ENCODE assay signal across 18 cellular contexts in the genomic region with DNA sequence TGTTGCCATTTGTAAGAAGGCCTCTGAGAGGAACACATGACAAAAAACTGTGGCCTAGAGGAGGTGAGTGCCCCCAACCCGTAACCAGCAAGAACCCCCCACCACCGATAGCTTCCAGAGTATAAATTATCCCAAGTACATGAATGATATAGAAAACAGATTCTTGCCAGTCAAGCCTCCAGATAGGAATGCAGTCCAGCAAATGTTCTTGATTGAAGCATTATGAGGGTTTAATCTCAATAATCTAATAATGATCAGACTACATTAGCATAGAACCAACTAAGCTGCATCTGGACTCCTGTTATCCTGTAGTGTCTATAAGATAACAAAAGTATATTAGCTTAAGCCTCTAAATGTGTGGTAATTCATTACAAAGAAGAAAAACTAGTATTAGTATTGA.
DNase-seq lines count a peak whose midpoint lies in the region; ATAC-seq and TF ChIP-seq lines count a peak whose summit lies in the region.
"Had no signal": no experiment of that assay in that cellular context is flagged by ENCODE, and none has a peak within 500 bp of the region (broad histone marks: within the 10 kb centered on the region; RNA-seq: fewer than 3 reads in every experiment).

No MANE protein-coding gene starts in this region.

- peak overlapping the region; percentile 28 for H2BK120ac ChIP-seq in mesendoderm (ENCODE audit: low read depth, low read length)

- peak; percentile 9; the same call in 1 of the 2 replicates for TF ChIP-seq RAD21 in SK-N-SH (IDR thresholded peaks at IDR 0.05; ENCODE audit: low read length)

- no peaks in the 10 kb centered on the region for H3F3A ChIP-seq in SK-N-SH (replicated peaks; ENCODE audit: insufficient read depth)

- H3K79me2 ChIP-seq in Karpas-422 (ENCODE audit: low read length) (no peaks in the 10 kb centered on the region), SK-N-SH (ENCODE audit: insufficient read depth) (no peaks in the 10 kb centered on the region), mesendoderm (ENCODE audit: control insufficient read depth, insufficient read depth, low read length) (no peaks in the 10 kb centered on the region)

- no peak overlapping the region for H3K4me3 ChIP-seq in Karpas-422 (ENCODE audit: low read length)
- no peak overlapping the region for H3K4me3 ChIP-seq in SK-N-SH (ENCODE audit: low read depth in 2 of 2, low read length in 1 of 2)
- H3K4me3 ChIP-seq in mesendoderm (ENCODE audit: low read length) = no peak overlapping the region
- H3K4me3 ChIP-seq in prostate gland = no peak overlapping the region
- H3K4me3 ChIP-seq: BLaER1 treated with 17β-estradiol and CSF1 and Interleukin-3, amounts not matched to agents 10 nM and 100 nM; GM12878; HAP-1 had no signal

- no peak overlapping the region for H4K5ac ChIP-seq in mesendoderm (ENCODE audit: low read length)

- no peak overlapping the region for H2BK5ac ChIP-seq in mesendoderm (ENCODE audit: low read length)

- H3K9me3 ChIP-seq in Karpas-422 (ENCODE audit: low read length) (no peaks in the 10 kb centered on the region), SK-N-SH (no peaks in the 10 kb centered on the region), prostate gland (no peaks in the 10 kb centered on the region)
- H3K9me3 ChIP-seq: BLaER1 treated with 17β-estradiol and CSF1 and Interleukin-3, amounts not matched to agents 10 nM and 100 nM; HAP-1 had no signal

- DNase-seq in D341Med (ENCODE audit: low spot score) (peak; percentile 29), Karpas-422 (no peak), SK-N-SH (peak; percentile 42), mesendoderm (no peak), prostate gland (ENCODE audit: low spot score) (no peak), GM03348 (ENCODE audit: low spot score) (no peak), NCI-H2029 treated with DMSO at 0.1 percent for 48 hours (lab: John Stamatoyannopoulos, UW) (no peak)
- DNase-seq: 8988T; CD8-positive, alpha-beta memory T cell; COR-L47; DMS153; DMS79 treated with DMSO at 0.1 percent for 48 hours; GF-D8 had no signal

- H3K27me3 ChIP-seq in Karpas-422 (ENCODE audit: low read length) = no peaks in the 10 kb centered on the region
- H3K27me3 ChIP-seq in SK-N-SH (ENCODE audit: insufficient read depth) = no peaks in the 10 kb centered on the region
- H3K27me3 ChIP-seq in mesendoderm (ENCODE audit: insufficient read depth, low read length, poor library complexity) = no peaks in the 10 kb centered on the region
- no peaks in the 10 kb centered on the region for H3K27me3 ChIP-seq in prostate gland (replicated peaks; ENCODE audit: insufficient read depth)
- H3K27me3 ChIP-seq: BLaER1 treated with 17β-estradiol and CSF1 and Interleukin-3, amounts not matched to agents 10 nM and 100 nM had no signal

- TF ChIP-seq CTCF in SK-N-SH (IDR thresholded peaks at IDR 0.05) (no peak), prostate gland (IDR thresholded peaks at IDR 0.05) (no peak)

- no peak overlapping the region for H2BK15ac ChIP-seq in mesendoderm (replicated peaks; ENCODE audit: low read depth)

- TF ChIP-seq POLR2A in prostate gland (IDR thresholded peaks at IDR 0.05) = no peak

- H3K4me2 ChIP-seq in Karpas-422 (ENCODE audit: low read depth, low read length, poor library complexity, severe bottlenecking) (no peak overlapping the region), SK-N-SH (no peak overlapping the region), mesendoderm (ENCODE audit: low read length) (no peak overlapping the region)
- H3K4me2 ChIP-seq: BLaER1 treated with 17β-estradiol and CSF1 and Interleukin-3, amounts not matched to agents 10 nM and 100 nM; KMS-11 had no signal

- H2AFZ ChIP-seq in Karpas-422 (ENCODE audit: low read length) (peak overlapping the region; percentile 86; the same call in 1 of the 2 replicates), SK-N-SH (ENCODE audit: low read depth) (no peak overlapping the region)

- H3K79me1 ChIP-seq in mesendoderm (ENCODE audit: low read length) = no peaks in the 10 kb centered on the region

- intact Hi-C loops in prostate gland (cut with DNase I) = no loop called here

- H3K18ac ChIP-seq in mesendoderm (ENCODE audit: low read length) = peak overlapping the region; percentile 51

- no peaks in the 10 kb centered on the region for H3K36me3 ChIP-seq in Karpas-422 (ENCODE audit: insufficient read depth, low read length)
- H3K36me3 ChIP-seq in SK-N-SH (replicated peaks in 1 of 2; ENCODE audit: control insufficient read depth in 1 of 2, insufficient read depth in 2 of 2, low read length in 1 of 2) = no peaks in the 10 kb centered on the region
- no peaks in the 10 kb centered on the region for H3K36me3 ChIP-seq in mesendoderm (ENCODE audit: control insufficient read depth, insufficient read depth, low read length)
- no peaks in the 10 kb centered on the region for H3K36me3 ChIP-seq in prostate gland
- H3K36me3 ChIP-seq: BLaER1 treated with 17β-estradiol and CSF1 and Interleukin-3, amounts not matched to agents 10 nM and 100 nM; HAP-1 had no signal

- H4K20me1 ChIP-seq in Karpas-422 (ENCODE audit: insufficient read depth, low read depth, low read length) (no peaks in the 10 kb centered on the region), SK-N-SH (ENCODE audit: insufficient read depth) (no peaks in the 10 kb centered on the region)
- H4K20me1 ChIP-seq: BLaER1 treated with 17β-estradiol and CSF1 and Interleukin-3, amounts not matched to agents 10 nM and 100 nM had no signal

- H3K27ac ChIP-seq in Karpas-422 (ENCODE audit: low read length) (no peak overlapping the region), SK-N-SH (ENCODE audit: low read depth in 2 of 2, low read length in 1 of 2) (peak overlapping the region in 1 of 2 experiments; percentile 87; a peak in 2 of 4 replicates), mesendoderm (ENCODE audit: low read depth, low read length) (no peak overlapping the region), prostate gland (no peak overlapping the region)
- H3K27ac ChIP-seq: BLaER1 treated with 17β-estradiol and CSF1 and Interleukin-3, amounts not matched to agents 10 nM and 100 nM; KMS-11 had no signal

- H2AK5ac ChIP-seq in mesendoderm (ENCODE audit: low read length) = no peak overlapping the region

- CTCF ChIA-PET in SK-N-SH (lab: Yijun Ruan, JAX) = no interaction called here

- no peak overlapping the region for H3K4ac ChIP-seq in mesendoderm (ENCODE audit: low read depth, low read length)

- ATAC-seq in GM19455 (IDR thresholded peaks at IDR 0.05; ENCODE audit: unreplicated experiment) = no peak
- ATAC-seq: GM12878 had no signal

- H4K8ac ChIP-seq in mesendoderm (ENCODE audit: low read depth, low read length) = no peak overlapping the region

- WGBS in SK-N-SH (ENCODE audit: low lambda C conversion rate) = 23% methylated on average over 2 of the region's 2 CpGs
- WGBS in mesendoderm (ENCODE audit: extremely low coverage, insufficient coverage, low lambda C conversion rate) = no CpG with 5 or more reads among the region's 2 CpGs
- 93% methylated on average over 2 of the region's 2 CpGs for WGBS in prostate gland

- peak in 1 of 2 experiments; percentile 94; a peak in 2 of 4 replicates for TF ChIP-seq EP300 in SK-N-SH (IDR thresholded peaks at IDR 0.05; ENCODE audit: borderline replicate concordance in 1 of 2, low read depth in 1 of 2, low read length in 1 of 2)

- H3K9ac ChIP-seq in Karpas-422 (ENCODE audit: low read length) (no peak overlapping the region), SK-N-SH (no peak overlapping the region), mesendoderm (ENCODE audit: low read length) (no peak overlapping the region)
- H3K9ac ChIP-seq: BLaER1 treated with 17β-estradiol and CSF1 and Interleukin-3, amounts not matched to agents 10 nM and 100 nM; KMS-11 had no signal

- POLR2A ChIA-PET in SK-N-SH (lab: Yijun Ruan, JAX) = no interaction called here

- no peak overlapping the region for H3K56ac ChIP-seq in mesendoderm (ENCODE audit: low read length)

- no peak overlapping the region for H3K23ac ChIP-seq in mesendoderm (ENCODE audit: low read length)

- H3K4me1 ChIP-seq in Karpas-422 (ENCODE audit: low read length) = no peaks in the 10 kb centered on the region; the same call in 1 of the 2 replicates
- H3K4me1 ChIP-seq in SK-N-SH (ENCODE audit: control insufficient read depth in 1 of 2, insufficient read depth in 2 of 2, low read depth in 1 of 2, low read length in 1 of 2) = peaks cover 0 to 5% of the 10 kb centered on the region in 2 experiments; a peak in 2 of 4 replicates
- no peaks in the 10 kb centered on the region for H3K4me1 ChIP-seq in mesendoderm (ENCODE audit: control insufficient read depth, low read depth, low read length)
- no peaks in the 10 kb centered on the region for H3K4me1 ChIP-seq in prostate gland (replicated peaks)
- H3K4me1 ChIP-seq: BLaER1 treated with 17β-estradiol and CSF1 and Interleukin-3, amounts not matched to agents 10 nM and 100 nM; HAP-1 had no signal

- no peaks in the 10 kb centered on the region for H3K9me2 ChIP-seq in Karpas-422 (replicated peaks; ENCODE audit: insufficient read depth, low read length)
- no peaks in the 10 kb centered on the region for H3K9me2 ChIP-seq in SK-N-SH

TF ChIP-seq in SK-N-SH, 30 proteins besides CTCF, POLR2A, EP300 and RAD21 (continues in another document):
- TF ChIP-seq TCF12 (IDR thresholded peaks at IDR 0.05) (peak; percentile 48), RFX5 (IDR thresholded peaks at IDR 0.05; ENCODE audit: low read length) (no peak), RCOR1 (IDR thresholded peaks at IDR 0.05; ENCODE audit: low read length) (peak; percentile 94), TAF1 (IDR thresholded peaks at IDR 0.05; ENCODE audit: borderline replicate concordance, low read depth, low read length) (no peak)
- TF ChIP-seq, protein P1, sequence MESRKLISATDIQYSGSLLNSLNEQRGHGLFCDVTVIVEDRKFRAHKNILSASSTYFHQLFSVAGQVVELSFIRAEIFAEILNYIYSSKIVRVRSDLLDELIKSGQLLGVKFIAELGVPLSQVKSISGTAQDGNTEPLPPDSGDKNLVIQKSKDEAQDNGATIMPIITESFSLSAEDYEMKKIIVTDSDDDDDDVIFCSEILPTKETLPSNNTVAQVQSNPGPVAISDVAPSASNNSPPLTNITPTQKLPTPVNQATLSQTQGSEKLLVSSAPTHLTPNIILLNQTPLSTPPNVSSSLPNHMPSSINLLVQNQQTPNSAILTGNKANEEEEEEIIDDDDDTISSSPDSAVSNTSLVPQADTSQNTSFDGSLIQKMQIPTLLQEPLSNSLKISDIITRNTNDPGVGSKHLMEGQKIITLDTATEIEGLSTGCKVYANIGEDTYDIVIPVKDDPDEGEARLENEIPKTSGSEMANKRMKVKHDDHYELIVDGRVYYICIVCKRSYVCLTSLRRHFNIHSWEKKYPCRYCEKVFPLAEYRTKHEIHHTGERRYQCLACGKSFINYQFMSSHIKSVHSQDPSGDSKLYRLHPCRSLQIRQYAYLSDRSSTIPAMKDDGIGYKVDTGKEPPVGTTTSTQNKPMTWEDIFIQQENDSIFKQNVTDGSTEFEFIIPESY (IDR thresholded peaks at IDR 0.05; ENCODE audit: borderline replicate concordance, low read depth) = no peak
- TF ChIP-seq, protein P2, sequence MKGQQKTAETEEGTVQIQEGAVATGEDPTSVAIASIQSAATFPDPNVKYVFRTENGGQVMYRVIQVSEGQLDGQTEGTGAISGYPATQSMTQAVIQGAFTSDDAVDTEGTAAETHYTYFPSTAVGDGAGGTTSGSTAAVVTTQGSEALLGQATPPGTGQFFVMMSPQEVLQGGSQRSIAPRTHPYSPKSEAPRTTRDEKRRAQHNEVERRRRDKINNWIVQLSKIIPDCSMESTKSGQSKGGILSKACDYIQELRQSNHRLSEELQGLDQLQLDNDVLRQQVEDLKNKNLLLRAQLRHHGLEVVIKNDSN (IDR thresholded peaks at IDR 0.05; ENCODE audit: borderline replicate concordance, low read depth) = no peak

Comparison
In these comparisons a context has a peak if more than half of its experiments do, and no peak if none do; other contexts are left out.
1. DNase-seq: peak in D341Med (single experiment) and SK-N-SH (single experiment); none in Karpas-422 (single experiment), mesendoderm (single experiment), prostate gland (single experiment), GM03348 (single experiment) and NCI-H2029 treated with DMSO at 0.1 percent for 48 hours (single experiment).